Comparison of ENCODE assay signal across 8 cellular contexts in genomic region chr11:104164028-104164520, GRCh38. TPM values are rescaled to one million over a fixed set of nuclear protein-coding genes. Genes with fewer than 3 reads are reported as not detected.
DNase-seq lines count a peak whose midpoint lies in the region; ATAC-seq and TF ChIP-seq lines count a peak whose summit lies in the region.

Gene PDGFD, minus strand, starts transcription at chr11:104164147.

- peaks cover 3% of the 10 kb centered on the region for H3K4me1 ChIP-seq in ovary (ENCODE audit: insufficient read depth)

- peak; percentile 58 for DNase-seq in ACHN
- peak; percentile 73 for DNase-seq in NCI-H446 treated with DMSO at 0.1 percent for 48 hours (lab: John Stamatoyannopoulos, UW)
- DNase-seq in activated T-cell treated with anti-CD3 and anti-CD28 coated beads, Interleukin-2, amount 50 U/mL, for 48 hours: peak; percentile 34 to 42
- DNase-seq in head of caudate nucleus: peak in 40 of 42 donors; percentile 17 to 75 (median 46)
- peak; percentile 75 to 83 (median 82) for DNase-seq in ovary
- DNase-seq in OCI-M1 (lab: John Stamatoyannopoulos, UW): no peak

- H3K27ac ChIP-seq in ovary: peak within 1 kb of the TSS; percentile 27 to 63

- H3K9me3 ChIP-seq in ovary: no peaks in the 10 kb centered on the region

- WGBS in ovary, 3 donors: 0 to 1% (median 0%) methylated on average over 32 to 37 of the region's 37 CpGs

- no peaks in the 10 kb centered on the region for H3K27me3 ChIP-seq in ovary

- peak; percentile 52 for TF ChIP-seq POLR2A in ovary (IDR thresholded peaks at IDR 0.05)

- no peak for TF ChIP-seq EP300 in ovary (IDR thresholded peaks at IDR 0.05)

- no peaks in the 10 kb centered on the region for H3K36me3 ChIP-seq in ovary

- intact Hi-C loops in head of caudate nucleus (cut with DNase I) (no loop called here), ovary (cut with DNase I) (no loop called here)

- in situ Hi-C loops in ACHN (cut with HindIII; ENCODE audit: low pct_ligation_motif_present, low pct_unique_long_range_greater_than_20kb, low sequenced_read_pairs): no loop called here

- H3K4me3 ChIP-seq in ovary: peak within 1 kb of the TSS; percentile 44

- peak; percentile 20 to 84 (median 72) for TF ChIP-seq CTCF in ovary (IDR thresholded peaks at IDR 0.05)

- peak; percentile 97 for ATAC-seq in GM18511 (IDR thresholded peaks at IDR 0.05; ENCODE audit: unreplicated experiment)
- peak; percentile 97 for ATAC-seq in HG02943 (IDR thresholded peaks at IDR 0.05; ENCODE audit: low read depth, unreplicated experiment)

RNA-seq across cellular contexts. Expression of gene PDGFD, which starts in this region (rescaled TPM):
- 100 to 1,000 TPM in 2 of 7 donors, 10 to 100 TPM in 5; 51.2 to 134 (median 77.9) TPM for total RNA-seq in ovary
- 100 to 1,000 TPM in 1 of 2 donors, 10 to 100 TPM in 1; 42.8 to 114 TPM for polyA plus RNA-seq in ovary
